9 cellular contexts compared by ENCODE assay signal in genomic region chr16:85086347-85087291, GRCh38. TPM values are rescaled to one million over a fixed set of nuclear protein-coding genes. Genes with fewer than 3 reads are reported as not detected.
DNase-seq lines count a peak whose midpoint lies in the region; ATAC-seq, FAIRE-seq and TF ChIP-seq lines count a peak whose summit lies in the region.
"Had no signal": no experiment of that assay in that cellular context is flagged by ENCODE, and none has a peak within 500 bp of the region (broad histone marks: within the 10 kb centered on the region; RNA-seq: fewer than 3 reads in every experiment).

No MANE protein-coding gene starts in this region.

- TF ChIP-seq POLR2A in H1 (IDR thresholded peaks at IDR 0.05; ENCODE audit: control extremely low read depth in 1 of 2, low read depth in 2 of 2, low read length in 2 of 2), result no peak

- no peak overlapping the region for H3K27ac Mint-ChIP-seq in H9
- H3K27ac Mint-ChIP-seq in activated CD8-positive, alpha-beta T cell treated with anti-CD3 and anti-CD28 coated beads for 36 hours, result no peak overlapping the region
- H3K27ac Mint-ChIP-seq: T-helper 1 cell treated with Interleukin-12 subunit alpha and Interleukin-12 subunit beta and Interleukin-4 antibody, amounts not matched to agents 30 μg/mL and 1 μg/mL, for 36 hours had no signal

- peaks cover 32 to 46% of the 10 kb centered on the region in 2 experiments for H3K4me1 Mint-ChIP-seq in H9
- H3K4me1 Mint-ChIP-seq in activated CD8-positive, alpha-beta T cell treated with anti-CD3 and anti-CD28 coated beads for 36 hours (ENCODE audit: low read depth), result peaks cover 37% of the 10 kb centered on the region

- H2BK12ac ChIP-seq in H9 (ENCODE audit: insufficient read length, low read depth, low read length) (no peak overlapping the region), H1 (ENCODE audit: low read depth, low read length) (no peak overlapping the region; the same call in 1 of the 2 replicates)

- H2BK120ac ChIP-seq in H9 (ENCODE audit: low read depth, low read length, poor library complexity, severe bottlenecking) (no peak overlapping the region), H1 (replicated peaks; ENCODE audit: low read depth, low read length) (no peak overlapping the region)

- H3K23ac ChIP-seq in H9 (ENCODE audit: insufficient read length, low read depth, low read length), result no peak overlapping the region
- no peak overlapping the region for H3K23ac ChIP-seq in H1 (ENCODE audit: insufficient read length)

- H3K4me3 Mint-ChIP-seq in H9, result no peak overlapping the region
- H3K4me3 Mint-ChIP-seq in activated CD8-positive, alpha-beta T cell treated with anti-CD3 and anti-CD28 coated beads for 36 hours, result no peak overlapping the region
- H3K4me3 Mint-ChIP-seq: T-helper 1 cell treated with Interleukin-12 subunit alpha and Interleukin-12 subunit beta and Interleukin-4 antibody, amounts not matched to agents 30 μg/mL and 1 μg/mL, for 36 hours had no signal

- H2BK5ac ChIP-seq in H9 (ENCODE audit: insufficient read length, low read length), result no peak overlapping the region
- H2BK5ac ChIP-seq in H1 (ENCODE audit: low read depth, low read length), result no peak overlapping the region; the same call in 1 of the 2 replicates

- peaks cover 8% of the 10 kb centered on the region for H3K23me2 ChIP-seq in H9 (ENCODE audit: insufficient read length, low read depth, low read length, poor library complexity, severe bottlenecking)
- peaks cover 7% of the 10 kb centered on the region; the same call in 1 of the 2 replicates for H3K23me2 ChIP-seq in H1 (ENCODE audit: low read depth, low read length)

- no peak overlapping the region for H3T11ph ChIP-seq in H9 (ENCODE audit: low read length)

- H3K4ac ChIP-seq in H9 (ENCODE audit: low read depth, low read length) (no peak overlapping the region), H1 (replicated peaks; ENCODE audit: insufficient read length, low read depth, low read length) (peak overlapping the region; percentile 80)

- H3K27me3 Mint-ChIP-seq in H9 (ENCODE audit: low read depth), result peaks cover 83% of the 10 kb centered on the region
- H3K27me3 Mint-ChIP-seq in activated CD8-positive, alpha-beta T cell treated with anti-CD3 and anti-CD28 coated beads for 36 hours, result no peaks in the 10 kb centered on the region

- POLR2A ChIA-PET in activated CD8-positive, alpha-beta T cell treated with anti-CD3 and anti-CD28 coated beads for 36 hours (lab: Charles Lee), result interaction anchor here (0.9 to 1.6 kb wide), 4 partner anchors 11 to 116 kb away, joined by 3 to 4 read pairs (median 3); partner anchors contain the start of genes KIAA0513 and ZDHHC7
- POLR2A ChIA-PET in H1 (lab: Charles Lee; ENCODE audit: partially characterized antibody), result interaction anchor here (0.8 kb wide), 1 partner anchor 10 kb away, joined by 5 read pairs; no protein-coding TSS in a partner anchor

- peak; percentile 68 to 83 for TF ChIP-seq RAD21 in H1 (IDR thresholded peaks at IDR 0.05 in 1 of 2, conservative IDR thresholded peaks at IDR 0.05 in 1 of 2; ENCODE audit: low read depth in 2 of 2, low read length in 2 of 2)

- peaks cover 17% of the 10 kb centered on the region; the same call in 1 of the 2 replicates for H3K27me3 ChIP-seq in H9 (ENCODE audit: insufficient read depth, low read length)
- H3K27me3 ChIP-seq in H1 (replicated peaks in 1 of 4; ENCODE audit: control insufficient read depth in 3 of 4, extremely low read depth in 1 of 4, insufficient read depth in 3 of 4, low read length in 3 of 4), result peaks cover 8 to 39% (median 32%) of the 10 kb centered on the region in 4 experiments
- H3K27me3 ChIP-seq in mucosa of rectum (ENCODE audit: control insufficient read depth in 2 of 2, insufficient read depth in 2 of 2, low read length in 2 of 2), result no peaks in the 10 kb centered on the region

- no peak overlapping the region for H3K4me3 ChIP-seq in H1 (ENCODE audit: extremely low read depth in 1 of 4, insufficient read depth in 2 of 4, low read depth in 3 of 4, low read length in 4 of 4)
- no peak overlapping the region for H3K4me3 ChIP-seq in mucosa of rectum (ENCODE audit: low read length in 2 of 2)

- CTCF ChIA-PET in activated CD8-positive, alpha-beta T cell treated with anti-CD3 and anti-CD28 coated beads for 36 hours (lab: Charles Lee), result interaction anchor here (0.6 to 4.0 kb wide), 33 partner anchors 9 to 385 kb away, joined by 3 to 24 read pairs (median 5); partner anchors contain the start of genes KIAA0513 and ZDHHC7
- CTCF ChIA-PET in H1 (lab: Charles Lee; ENCODE audit: partially characterized antibody), result interaction anchor here (0.6 to 4.4 kb wide), 43 partner anchors 9 to 468 kb away, joined by 3 to 29 read pairs (median 4); partner anchors contain the start of genes KIAA0513 and ZDHHC7

- H3K9ac ChIP-seq in H9 (ENCODE audit: extremely low read depth, insufficient read length, low read length) (no peak overlapping the region), H1 (replicated peaks in 1 of 4; ENCODE audit: extremely low read depth in 1 of 4, low read depth in 3 of 4, low read length in 3 of 4) (no peak overlapping the region), mucosa of rectum (ENCODE audit: low read depth in 1 of 2, low read length in 2 of 2) (peak overlapping the region in 1 of 2 donors; percentile 52)

- peak; percentile 85 for TF ChIP-seq CTCF in H9 (conservative IDR thresholded peaks at IDR 0.05)
- TF ChIP-seq CTCF in activated CD8-positive, alpha-beta T cell treated with anti-CD3 and anti-CD28 coated beads for 36 hours (IDR thresholded peaks at IDR 0.05), result peak; percentile 77
- peak; percentile 89 to 94 (median 93) for TF ChIP-seq CTCF in H1 (IDR thresholded peaks at IDR 0.05; ENCODE audit: control extremely low read depth in 1 of 3, insufficient read depth in 1 of 3, low read depth in 1 of 3, low read length in 3 of 3)

- FAIRE-seq in H1 (lab: Jason Lieb, UNC), result peak; percentile 79

- H4K20me1 ChIP-seq in H9 (ENCODE audit: control insufficient read depth, insufficient read depth, insufficient read length), result no peaks in the 10 kb centered on the region
- peaks cover 0 to 2% of the 10 kb centered on the region in 2 experiments for H4K20me1 ChIP-seq in H1 (replicated peaks in 1 of 2; ENCODE audit: control insufficient read depth in 1 of 2, insufficient read depth in 2 of 2, low read length in 2 of 2)

- TF ChIP-seq EP300 in H1 (IDR thresholded peaks at IDR 0.05; ENCODE audit: borderline replicate concordance in 1 of 2, low read depth in 2 of 2, low read length in 2 of 2), result no peak

- H3K9me3 ChIP-seq in H9 (ENCODE audit: control insufficient read depth, low read depth, low read length) (no peaks in the 10 kb centered on the region), H1 (ENCODE audit: insufficient read depth in 2 of 2, low read depth in 1 of 2, low read length in 1 of 2) (no peaks in the 10 kb centered on the region), mucosa of rectum (ENCODE audit: control insufficient read depth in 2 of 2, low read length in 2 of 2) (no peaks in the 10 kb centered on the region)

- ATAC-seq in activated CD8-positive, alpha-beta T cell treated with anti-CD3 and anti-CD28 coated beads for 36 hours, result peak; percentile 96
- no peak for ATAC-seq in HG02759 (IDR thresholded peaks at IDR 0.05; ENCODE audit: unreplicated experiment)

- H3K36me3 ChIP-seq in H1 (ENCODE audit: control insufficient read depth in 2 of 4, insufficient read depth in 4 of 4, low read length in 3 of 4) (no peaks in the 10 kb centered on the region), mucosa of rectum (ENCODE audit: control insufficient read depth in 2 of 2, insufficient read depth in 2 of 2, low read length in 2 of 2) (peaks cover 11 to 17% of the 10 kb centered on the region in 2 donors)

- H2BK20ac ChIP-seq in H9 (ENCODE audit: low read depth, low read length, poor library complexity, severe bottlenecking), result no peak overlapping the region
- no peak overlapping the region for H2BK20ac ChIP-seq in H1 (ENCODE audit: low read length)

- no peaks in the 10 kb centered on the region for H3K79me2 ChIP-seq in H9 (ENCODE audit: insufficient read depth, low read length)
- no peaks in the 10 kb centered on the region for H3K79me2 ChIP-seq in H1 (ENCODE audit: control insufficient read depth in 1 of 2, insufficient read depth in 2 of 2, low read length in 2 of 2)

- no peaks in the 10 kb centered on the region; the same call in 1 of the 2 replicates for H3K4me1 ChIP-seq in H9 (ENCODE audit: insufficient read depth, low read length)
- peaks cover 11 to 21% (median 19%) of the 10 kb centered on the region in 4 experiments for H3K4me1 ChIP-seq in H1 (replicated peaks in 1 of 4; ENCODE audit: control insufficient read depth in 3 of 4, insufficient read depth in 4 of 4, low read length in 3 of 4)
- H3K4me1 ChIP-seq in mucosa of rectum (ENCODE audit: control insufficient read depth in 2 of 2, insufficient read depth in 2 of 2, low read length in 2 of 2), result peaks cover 14 to 16% of the 10 kb centered on the region in 2 donors

- H3K56ac ChIP-seq in H9 (ENCODE audit: insufficient read length, low read depth, low read length) (no peak overlapping the region), H1 (replicated peaks; ENCODE audit: insufficient read length, low read depth, low read length) (no peak overlapping the region)

- H3K36me3 Mint-ChIP-seq in H9 (ENCODE audit: insufficient read depth in 1 of 3, low read depth in 3 of 3), result no peaks in the 10 kb centered on the region; a peak in 1 of 7 replicates
- no peaks in the 10 kb centered on the region for H3K36me3 Mint-ChIP-seq in activated CD8-positive, alpha-beta T cell treated with anti-CD3 and anti-CD28 coated beads for 36 hours (ENCODE audit: low read depth)

- no peak overlapping the region for H3K4me2 ChIP-seq in H9 (ENCODE audit: insufficient read depth, insufficient read length, low read length)
- no peak overlapping the region for H3K4me2 ChIP-seq in H1 (ENCODE audit: insufficient read depth in 1 of 2, low read depth in 2 of 2, low read length in 2 of 2)

- H4K91ac ChIP-seq in H9 (ENCODE audit: insufficient read length, low read depth, low read length), result no peak overlapping the region
- H4K91ac ChIP-seq in H1 (replicated peaks; ENCODE audit: insufficient read length, low read length), result peak overlapping the region; percentile 18

- no peaks in the 10 kb centered on the region for H3K79me1 ChIP-seq in H9 (ENCODE audit: insufficient read depth, low read depth, low read length, poor library complexity, severe bottlenecking)
- no peaks in the 10 kb centered on the region for H3K79me1 ChIP-seq in H1 (ENCODE audit: low read depth, low read length)

- intact Hi-C loops in activated CD8-positive, alpha-beta T cell treated with anti-CD3 and anti-CD28 coated beads for 36 hours (cut with micrococcal nuclease), result loop anchor here (5.0 kb wide), 2 partner anchors 74 to 159 kb away; partner anchors contain the start of gene ZDHHC7

- H4K5ac ChIP-seq in H9 (ENCODE audit: insufficient read length, low read depth, low read length) (no peak overlapping the region), H1 (ENCODE audit: insufficient read length, low read depth, low read length) (no peak overlapping the region)

- H3K9me3 Mint-ChIP-seq in H9, result no peaks in the 10 kb centered on the region; a peak in 1 of 5 replicates
- no peaks in the 10 kb centered on the region for H3K9me3 Mint-ChIP-seq in activated CD8-positive, alpha-beta T cell treated with anti-CD3 and anti-CD28 coated beads for 36 hours
- H3K9me3 Mint-ChIP-seq: T-helper 1 cell treated with Interleukin-12 subunit alpha and Interleukin-12 subunit beta and Interleukin-4 antibody, amounts not matched to agents 30 μg/mL and 1 μg/mL, for 36 hours had no signal

- no peak overlapping the region for H3K14ac ChIP-seq in H9 (ENCODE audit: insufficient read depth, low read length)
- H3K14ac ChIP-seq in H1 (ENCODE audit: insufficient read length), result no peak overlapping the region

- DNase-seq in COLO829 (ENCODE audit: low spot score) (peak; percentile 50), H9 (peak; percentile 86), NCI-H748 (lab: John Stamatoyannopoulos, UW; ENCODE audit: unreplicated experiment) (peak; percentile 59), H1 (ENCODE audit: low read depth in 1 of 2, low spot score in 2 of 2) (peak; percentile 44 to 89)
- peak; percentile 93 for DNase-seq in activated CD8-positive, alpha-beta T cell treated with anti-CD3 and anti-CD28 coated beads for 36 hours
- DNase-seq in stimulated activated CD8-positive, alpha-beta memory T cell treated with anti-CD3 and anti-CD28 coated beads, Interleukin-7, amount 100 ng/mL, for 24 hours (ENCODE audit: low read depth), result peak; percentile 49

- H2AFZ ChIP-seq in H9 (ENCODE audit: low read length) (no peak overlapping the region), H1 (ENCODE audit: low read length) (no peak overlapping the region)

- no peak overlapping the region for H3K18ac ChIP-seq in H9 (ENCODE audit: insufficient read length, low read depth, low read length)
- no peak overlapping the region for H3K18ac ChIP-seq in H1 (ENCODE audit: extremely low read depth, low read length)

- WGBS in H9 (ENCODE audit: extremely low coverage, insufficient read length, low lambda C conversion rate), result no CpG with 5 or more reads among the region's 37 CpGs
- WGBS in H1 (ENCODE audit: extremely low coverage in 1 of 2, insufficient coverage in 1 of 2, insufficient read length in 1 of 2, insufficient replicate concordance in 2 of 2, low coverage in 1 of 2, low lambda C conversion rate in 2 of 2, missing lambda C conversion rate in 1 of 2), 2 experiments, result 73% methylated on average over 36 of the region's 37 CpGs; no CpG with 5 or more reads in 1 of the 2 experiments

- no peak overlapping the region for H3K27ac ChIP-seq in H9 (ENCODE audit: insufficient read length, low read depth, low read length)
- H3K27ac ChIP-seq in H1 (ENCODE audit: low read depth, low read length), result no peak overlapping the region
- H3K27ac ChIP-seq in mucosa of rectum (ENCODE audit: low read depth in 2 of 2, low read length in 2 of 2), result peak overlapping the region; percentile 64 to 67

- no peak overlapping the region for H2BK15ac ChIP-seq in H9 (ENCODE audit: low read depth, low read length)
- H2BK15ac ChIP-seq in H1 (ENCODE audit: low read length), result no peak overlapping the region; the same call in 1 of the 2 replicates

- no peak overlapping the region for H2AK5ac ChIP-seq in H9 (ENCODE audit: insufficient read length, low read length)
- H2AK5ac ChIP-seq in H1 (ENCODE audit: low read depth, low read length), result no peak overlapping the region

- H4K8ac ChIP-seq in H9 (replicated peaks; ENCODE audit: insufficient read length, low read depth, low read length) (no peak overlapping the region), H1 (ENCODE audit: extremely low read depth, insufficient read depth, low read length) (no peak overlapping the region; the same call in 1 of the 2 replicates)

RNA-seq across cellular contexts. Expression of gene CIBAR2, which starts 25.7 kb away (rescaled TPM):
- not detected in 2 replicates for total RNA-seq in H9 (2021)
- total RNA-seq in activated CD8-positive, alpha-beta T cell treated with anti-CD3 and anti-CD28 coated beads for 36 hours, result not detected
- total RNA-seq in H1 (2021; fragmentation: NEBNext Ultra II Directional; extraction: Animal tissue kit (Norgen Biotek cat#: 25700)), result not detected in 2 replicates
- polyA plus RNA-seq in H1 (2011; rRNA removed), result 0.06 and 0.18 TPM in 2 replicates
- polyA plus RNA-seq in H1 (2011; cell fraction: cytosol; rRNA removed), result 0.12 TPM
- polyA plus RNA-seq in H1 (2011; cell fraction: nucleus; rRNA removed), result 0.23 TPM
- 0.15 to 0.29 TPM in 2 of 4 replicates, not detected in the others for polyA plus RNA-seq in H1 (2012, experiment 1 of 2)
- 0.42 TPM for polyA plus RNA-seq in H1 (2012, experiment 2 of 2)
- polyA plus RNA-seq in H1 (2013, experiment 1 of 2), result 0.06 TPM
- 0.02 TPM for polyA plus RNA-seq in H1 (2013, experiment 2 of 2)
- polyA minus RNA-seq in H1 (2011; rRNA and poly(A)+ RNA removed), result 0.17 TPM in 1 of 2 replicates, not detected in the other
- not detected for polyA minus RNA-seq in H1 (2011; cell fraction: cytosol; rRNA and poly(A)+ RNA removed)
- polyA minus RNA-seq in H1 (2011; cell fraction: nucleus; rRNA and poly(A)+ RNA removed), result not detected

RNA-seq across cellular contexts. Expression of gene KIAA0513, which starts 59.0 kb away (rescaled TPM):
- 3.8 and 4.7 TPM in 2 replicates for total RNA-seq in H9 (2021)
- total RNA-seq in activated CD8-positive, alpha-beta T cell treated with anti-CD3 and anti-CD28 coated beads for 36 hours, result 1 to 10 TPM; 3.9 to 5.3 TPM
- 5.8 and 6.1 TPM in 2 replicates for total RNA-seq in H1 (2021; fragmentation: NEBNext Ultra II Directional; extraction: Animal tissue kit (Norgen Biotek cat#: 25700))
- polyA plus RNA-seq in H1 (2011; rRNA removed), result 2.1 and 3.6 TPM in 2 replicates
- 2.9 TPM for polyA plus RNA-seq in H1 (2011; cell fraction: cytosol; rRNA removed)
- 4.0 TPM for polyA plus RNA-seq in H1 (2011; cell fraction: nucleus; rRNA removed)
- 3.0 to 5.0 TPM (median 4.1 TPM) in 4 replicates for polyA plus RNA-seq in H1 (2012, experiment 1 of 2)
- polyA plus RNA-seq in H1 (2012, experiment 2 of 2), result 8.6 TPM
- 3.0 TPM for polyA plus RNA-seq in H1 (2013, experiment 1 of 2)
- polyA plus RNA-seq in H1 (2013, experiment 2 of 2), result 3.0 TPM
- polyA minus RNA-seq in H1 (2011; rRNA and poly(A)+ RNA removed), result 7.2 and 7.6 TPM in 2 replicates
- 2.6 TPM for polyA minus RNA-seq in H1 (2011; cell fraction: cytosol; rRNA and poly(A)+ RNA removed)
- 3.6 TPM for polyA minus RNA-seq in H1 (2011; cell fraction: nucleus; rRNA and poly(A)+ RNA removed)

Comparison
In these comparisons a context has a peak if more than half of its experiments do, and no peak if none do; other contexts are left out.
1. H3K27ac ChIP-seq: peak in mucosa of rectum (2 of 2); none in H9 (single experiment) and H1 (single experiment).
2. Peak in every context shown above with its lines, with median percentiles within 50 percentile points of each other: DNase-seq and CTCF ChIP-seq.